ENCODE assay signal across 1 cellular context in the genomic region with DNA sequence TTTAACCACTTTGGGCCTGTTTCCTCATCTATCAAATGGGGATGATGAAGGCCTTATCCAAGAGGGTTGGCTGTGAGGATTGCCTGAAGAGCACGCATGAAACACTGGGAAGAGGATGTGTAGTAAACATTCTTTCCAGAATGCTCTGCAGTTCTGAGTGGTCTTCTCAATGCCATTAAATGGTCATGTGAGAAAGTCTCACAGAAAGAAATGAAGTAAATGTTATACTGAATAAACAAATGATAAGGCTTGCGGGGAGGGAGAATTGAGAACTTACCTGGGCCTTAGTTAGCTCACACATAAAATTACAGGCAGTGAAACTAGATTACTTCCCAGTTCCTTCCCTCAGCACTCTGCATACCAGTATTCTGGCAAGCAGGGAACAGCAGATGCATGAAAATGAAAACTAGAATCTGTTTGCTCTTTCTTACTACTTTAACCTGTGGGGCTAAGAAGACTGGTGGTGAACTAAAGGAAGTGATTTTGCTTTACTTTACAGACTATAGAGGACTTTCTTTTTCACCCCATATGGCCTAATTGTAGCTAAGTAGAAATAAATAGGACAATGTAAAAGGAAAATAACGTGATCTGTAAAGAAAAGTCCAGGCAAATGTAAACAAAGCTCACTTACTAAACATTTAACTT.
TF ChIP-seq lines count a peak whose summit lies in the region.

No MANE protein-coding gene starts in this region.

TF ChIP-seq in GM23338, 12 proteins besides CTCF, POLR2A, EP300 and RAD21 (continued from another document):
- TF ChIP-seq, protein P1, sequence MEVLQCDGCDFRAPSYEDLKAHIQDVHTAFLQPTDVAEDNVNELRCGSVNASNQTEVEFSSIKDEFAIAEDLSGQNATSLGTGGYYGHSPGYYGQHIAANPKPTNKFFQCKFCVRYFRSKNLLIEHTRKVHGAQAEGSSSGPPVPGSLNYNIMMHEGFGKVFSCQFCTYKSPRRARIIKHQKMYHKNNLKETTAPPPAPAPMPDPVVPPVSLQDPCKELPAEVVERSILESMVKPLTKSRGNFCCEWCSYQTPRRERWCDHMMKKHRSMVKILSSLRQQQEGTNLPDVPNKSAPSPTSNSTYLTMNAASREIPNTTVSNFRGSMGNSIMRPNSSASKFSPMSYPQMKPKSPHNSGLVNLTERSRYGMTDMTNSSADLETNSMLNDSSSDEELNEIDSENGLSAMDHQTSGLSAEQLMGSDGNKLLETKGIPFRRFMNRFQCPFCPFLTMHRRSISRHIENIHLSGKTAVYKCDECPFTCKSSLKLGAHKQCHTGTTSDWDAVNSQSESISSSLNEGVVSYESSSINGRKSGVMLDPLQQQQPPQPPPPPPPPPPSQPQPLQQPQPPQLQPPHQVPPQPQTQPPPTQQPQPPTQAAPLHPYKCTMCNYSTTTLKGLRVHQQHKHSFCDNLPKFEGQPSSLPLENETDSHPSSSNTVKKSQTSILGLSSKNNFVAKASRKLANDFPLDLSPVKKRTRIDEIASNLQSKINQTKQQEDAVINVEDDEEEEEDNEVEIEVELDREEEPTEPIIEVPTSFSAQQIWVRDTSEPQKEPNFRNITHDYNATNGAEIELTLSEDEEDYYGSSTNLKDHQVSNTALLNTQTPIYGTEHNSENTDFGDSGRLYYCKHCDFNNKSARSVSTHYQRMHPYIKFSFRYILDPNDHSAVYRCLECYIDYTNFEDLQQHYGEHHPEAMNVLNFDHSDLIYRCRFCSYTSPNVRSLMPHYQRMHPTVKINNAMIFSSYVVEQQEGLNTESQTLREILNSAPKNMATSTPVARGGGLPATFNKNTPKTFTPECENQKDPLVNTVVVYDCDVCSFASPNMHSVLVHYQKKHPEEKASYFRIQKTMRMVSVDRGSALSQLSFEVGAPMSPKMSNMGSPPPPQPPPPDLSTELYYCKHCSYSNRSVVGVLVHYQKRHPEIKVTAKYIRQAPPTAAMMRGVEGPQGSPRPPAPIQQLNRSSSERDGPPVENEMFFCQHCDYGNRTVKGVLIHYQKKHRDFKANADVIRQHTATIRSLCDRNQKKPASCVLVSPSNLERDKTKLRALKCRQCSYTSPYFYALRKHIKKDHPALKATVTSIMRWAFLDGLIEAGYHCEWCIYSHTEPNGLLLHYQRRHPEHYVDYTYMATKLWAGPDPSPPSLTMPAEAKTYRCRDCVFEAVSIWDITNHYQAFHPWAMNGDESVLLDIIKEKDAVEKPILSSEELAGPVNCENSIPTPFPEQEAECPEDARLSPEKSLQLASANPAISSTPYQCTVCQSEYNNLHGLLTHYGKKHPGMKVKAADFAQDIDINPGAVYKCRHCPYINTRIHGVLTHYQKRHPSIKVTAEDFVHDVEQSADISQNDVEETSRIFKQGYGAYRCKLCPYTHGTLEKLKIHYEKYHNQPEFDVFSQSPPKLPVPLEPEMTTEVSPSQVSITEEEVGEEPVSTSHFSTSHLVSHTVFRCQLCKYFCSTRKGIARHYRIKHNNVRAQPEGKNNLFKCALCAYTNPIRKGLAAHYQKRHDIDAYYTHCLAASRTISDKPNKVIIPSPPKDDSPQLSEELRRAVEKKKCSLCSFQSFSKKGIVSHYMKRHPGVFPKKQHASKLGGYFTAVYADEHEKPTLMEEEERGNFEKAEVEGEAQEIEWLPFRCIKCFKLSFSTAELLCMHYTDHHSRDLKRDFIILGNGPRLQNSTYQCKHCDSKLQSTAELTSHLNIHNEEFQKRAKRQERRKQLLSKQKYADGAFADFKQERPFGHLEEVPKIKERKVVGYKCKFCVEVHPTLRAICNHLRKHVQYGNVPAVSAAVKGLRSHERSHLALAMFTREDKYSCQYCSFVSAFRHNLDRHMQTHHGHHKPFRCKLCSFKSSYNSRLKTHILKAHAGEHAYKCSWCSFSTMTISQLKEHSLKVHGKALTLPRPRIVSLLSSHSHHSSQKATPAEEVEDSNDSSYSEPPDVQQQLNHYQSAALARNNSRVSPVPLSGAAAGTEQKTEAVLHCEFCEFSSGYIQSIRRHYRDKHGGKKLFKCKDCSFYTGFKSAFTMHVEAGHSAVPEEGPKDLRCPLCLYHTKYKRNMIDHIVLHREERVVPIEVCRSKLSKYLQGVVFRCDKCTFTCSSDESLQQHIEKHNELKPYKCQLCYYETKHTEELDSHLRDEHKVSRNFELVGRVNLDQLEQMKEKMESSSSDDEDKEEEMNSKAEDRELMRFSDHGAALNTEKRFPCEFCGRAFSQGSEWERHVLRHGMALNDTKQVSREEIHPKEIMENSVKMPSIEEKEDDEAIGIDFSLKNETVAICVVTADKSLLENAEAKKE (CRISPR knock-in tag; IDR thresholded peaks at IDR 0.05): no peak
- no peak for TF ChIP-seq JUNB (IDR thresholded peaks at IDR 0.05; ENCODE audit: unreplicated experiment)
- no peak for TF ChIP-seq ZNF114 (CRISPR knock-in tag; IDR thresholded peaks at IDR 0.05)
- TF ChIP-seq EZH2 (IDR thresholded peaks at IDR 0.05; ENCODE audit: low read depth, unreplicated experiment): no peak
- TF ChIP-seq CREB1 (CRISPR knock-in tag; IDR thresholded peaks at IDR 0.05; ENCODE audit: low read depth): no peak
